Comparison of ENCODE assay signal across 1 cellular context in genomic region chr2:226515344-226516055, GRCh38.
TF ChIP-seq lines count a peak whose summit lies in the region.

No MANE protein-coding gene starts in this region.

TF ChIP-seq in HepG2, 621 proteins besides CTCF, POLR2A, EP300 and RAD21 (continued from another document and continues in another):
- peak; percentile 94 for TF ChIP-seq PAXIP1 (CRISPR knock-in tag; conservative IDR thresholded peaks at IDR 0.05)
- TF ChIP-seq XBP1 (CRISPR knock-in tag; IDR thresholded peaks at IDR 0.05), result 0 out of 2 replicates have a peak, but pooled peaks have one; percentile 23
- TF ChIP-seq MAX (IDR thresholded peaks at IDR 0.05), result peak; percentile 90; the same call in 1 of the 2 replicates
- TF ChIP-seq SMARCC2 (IDR thresholded peaks at IDR 0.05), result no peak
- no peak for TF ChIP-seq CREB3 (CRISPR knock-in tag; IDR thresholded peaks at IDR 0.05)
- no peak for TF ChIP-seq DMTF1 (CRISPR knock-in tag; IDR thresholded peaks at IDR 0.05)
- no peak for TF ChIP-seq SNAPC4 (CRISPR knock-in tag; IDR thresholded peaks at IDR 0.05)
- 0 out of 2 replicates have a peak, but pooled peaks have one; percentile 59 for TF ChIP-seq BRD4 (CRISPR knock-in tag; IDR thresholded peaks at IDR 0.05)
- no peak for TF ChIP-seq E2F2 (CRISPR knock-in tag; IDR thresholded peaks at IDR 0.05; ENCODE audit: borderline replicate concordance)
- TF ChIP-seq ZNF710 (CRISPR knock-in tag; IDR thresholded peaks at IDR 0.05; ENCODE audit: borderline replicate concordance), result no peak
- no peak for TF ChIP-seq NFRKB (IDR thresholded peaks at IDR 0.05)
- peak; percentile 88 for TF ChIP-seq FOXA3 (CRISPR knock-in tag; IDR thresholded peaks at IDR 0.05)
- TF ChIP-seq ISX (CRISPR knock-in tag; conservative IDR thresholded peaks at IDR 0.05), result no peak
- peak; percentile 92 for TF ChIP-seq GATAD2A (CRISPR knock-in tag; IDR thresholded peaks at IDR 0.05)
- peak; percentile 36; the same call in 1 of the 2 replicates for TF ChIP-seq SIX1 (CRISPR knock-in tag; IDR thresholded peaks at IDR 0.05; ENCODE audit: borderline replicate concordance)
- no peak for TF ChIP-seq SMAD1 (CRISPR knock-in tag; IDR thresholded peaks at IDR 0.05; ENCODE audit: borderline replicate concordance, low read depth)
- no peak for TF ChIP-seq HDAC6 (IDR thresholded peaks at IDR 0.05; ENCODE audit: low read depth, low read length)
- TF ChIP-seq, protein P1, sequence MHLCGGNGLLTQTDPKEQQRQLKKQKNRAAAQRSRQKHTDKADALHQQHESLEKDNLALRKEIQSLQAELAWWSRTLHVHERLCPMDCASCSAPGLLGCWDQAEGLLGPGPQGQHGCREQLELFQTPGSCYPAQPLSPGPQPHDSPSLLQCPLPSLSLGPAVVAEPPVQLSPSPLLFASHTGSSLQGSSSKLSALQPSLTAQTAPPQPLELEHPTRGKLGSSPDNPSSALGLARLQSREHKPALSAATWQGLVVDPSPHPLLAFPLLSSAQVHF (CRISPR knock-in tag; IDR thresholded peaks at IDR 0.05), result no peak
- no peak for TF ChIP-seq ZNF337 (CRISPR knock-in tag; IDR thresholded peaks at IDR 0.05; ENCODE audit: borderline replicate concordance, low read depth)
- TF ChIP-seq, protein P2, sequence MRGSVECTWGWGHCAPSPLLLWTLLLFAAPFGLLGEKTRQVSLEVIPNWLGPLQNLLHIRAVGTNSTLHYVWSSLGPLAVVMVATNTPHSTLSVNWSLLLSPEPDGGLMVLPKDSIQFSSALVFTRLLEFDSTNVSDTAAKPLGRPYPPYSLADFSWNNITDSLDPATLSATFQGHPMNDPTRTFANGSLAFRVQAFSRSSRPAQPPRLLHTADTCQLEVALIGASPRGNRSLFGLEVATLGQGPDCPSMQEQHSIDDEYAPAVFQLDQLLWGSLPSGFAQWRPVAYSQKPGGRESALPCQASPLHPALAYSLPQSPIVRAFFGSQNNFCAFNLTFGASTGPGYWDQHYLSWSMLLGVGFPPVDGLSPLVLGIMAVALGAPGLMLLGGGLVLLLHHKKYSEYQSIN (CRISPR knock-in tag; IDR thresholded peaks at IDR 0.05; ENCODE audit: borderline replicate concordance), result no peak
- no peak for TF ChIP-seq ZBTB44 (CRISPR knock-in tag; IDR thresholded peaks at IDR 0.05)
- TF ChIP-seq, protein P3, sequence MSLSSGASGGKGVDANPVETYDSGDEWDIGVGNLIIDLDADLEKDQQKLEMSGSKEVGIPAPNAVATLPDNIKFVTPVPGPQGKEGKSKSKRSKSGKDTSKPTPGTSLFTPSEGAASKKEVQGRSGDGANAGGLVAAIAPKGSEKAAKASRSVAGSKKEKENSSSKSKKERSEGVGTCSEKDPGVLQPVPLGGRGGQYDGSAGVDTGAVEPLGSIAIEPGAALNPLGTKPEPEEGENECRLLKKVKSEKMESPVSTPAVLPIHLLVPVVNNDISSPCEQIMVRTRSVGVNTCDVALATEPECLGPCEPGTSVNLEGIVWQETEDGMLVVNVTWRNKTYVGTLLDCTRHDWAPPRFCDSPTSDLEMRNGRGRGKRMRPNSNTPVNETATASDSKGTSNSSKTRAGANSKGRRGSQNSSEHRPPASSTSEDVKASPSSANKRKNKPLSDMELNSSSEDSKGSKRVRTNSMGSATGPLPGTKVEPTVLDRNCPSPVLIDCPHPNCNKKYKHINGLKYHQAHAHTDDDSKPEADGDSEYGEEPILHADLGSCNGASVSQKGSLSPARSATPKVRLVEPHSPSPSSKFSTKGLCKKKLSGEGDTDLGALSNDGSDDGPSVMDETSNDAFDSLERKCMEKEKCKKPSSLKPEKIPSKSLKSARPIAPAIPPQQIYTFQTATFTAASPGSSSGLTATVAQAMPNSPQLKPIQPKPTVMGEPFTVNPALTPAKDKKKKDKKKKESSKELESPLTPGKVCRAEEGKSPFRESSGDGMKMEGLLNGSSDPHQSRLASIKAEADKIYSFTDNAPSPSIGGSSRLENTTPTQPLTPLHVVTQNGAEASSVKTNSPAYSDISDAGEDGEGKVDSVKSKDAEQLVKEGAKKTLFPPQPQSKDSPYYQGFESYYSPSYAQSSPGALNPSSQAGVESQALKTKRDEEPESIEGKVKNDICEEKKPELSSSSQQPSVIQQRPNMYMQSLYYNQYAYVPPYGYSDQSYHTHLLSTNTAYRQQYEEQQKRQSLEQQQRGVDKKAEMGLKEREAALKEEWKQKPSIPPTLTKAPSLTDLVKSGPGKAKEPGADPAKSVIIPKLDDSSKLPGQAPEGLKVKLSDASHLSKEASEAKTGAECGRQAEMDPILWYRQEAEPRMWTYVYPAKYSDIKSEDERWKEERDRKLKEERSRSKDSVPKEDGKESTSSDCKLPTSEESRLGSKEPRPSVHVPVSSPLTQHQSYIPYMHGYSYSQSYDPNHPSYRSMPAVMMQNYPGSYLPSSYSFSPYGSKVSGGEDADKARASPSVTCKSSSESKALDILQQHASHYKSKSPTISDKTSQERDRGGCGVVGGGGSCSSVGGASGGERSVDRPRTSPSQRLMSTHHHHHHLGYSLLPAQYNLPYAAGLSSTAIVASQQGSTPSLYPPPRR (CRISPR knock-in tag; IDR thresholded peaks at IDR 0.05; ENCODE audit: borderline replicate concordance), result peak; percentile 51; the same call in 1 of the 2 replicates
- TF ChIP-seq TP53 (CRISPR knock-in tag; conservative IDR thresholded peaks at IDR 0.05), result no peak
- no peak for TF ChIP-seq SNAI1 (CRISPR knock-in tag; IDR thresholded peaks at IDR 0.05; ENCODE audit: borderline replicate concordance)
- TF ChIP-seq ZNF550 (CRISPR knock-in tag; IDR thresholded peaks at IDR 0.05; ENCODE audit: borderline replicate concordance), result no peak
- 0 out of 2 replicates have a peak, but pooled peaks have one; percentile 34 for TF ChIP-seq ZNF430 (CRISPR knock-in tag; IDR thresholded peaks at IDR 0.05)
- TF ChIP-seq ZNF33A (CRISPR knock-in tag; IDR thresholded peaks at IDR 0.05; ENCODE audit: borderline replicate concordance), result no peak
